Comparison of ENCODE assay signal across 1 cellular context in genomic region chr19:2016041-2016807, GRCh38.
TF ChIP-seq lines count a peak whose summit lies in the region.

No MANE protein-coding gene starts in this region.

TF ChIP-seq in HCT116, 20 proteins besides CTCF, POLR2A, EP300 and RAD21 (continued from another document):
- TF ChIP-seq REST (IDR thresholded peaks at IDR 0.05; ENCODE audit: low read depth): no peak
- no peak for TF ChIP-seq EGR1 (IDR thresholded peaks at IDR 0.05; ENCODE audit: low read depth)
- no peak for TF ChIP-seq EZH2phosphoT487 (IDR thresholded peaks at IDR 0.05; ENCODE audit: borderline replicate concordance)
- TF ChIP-seq, protein P1, sequence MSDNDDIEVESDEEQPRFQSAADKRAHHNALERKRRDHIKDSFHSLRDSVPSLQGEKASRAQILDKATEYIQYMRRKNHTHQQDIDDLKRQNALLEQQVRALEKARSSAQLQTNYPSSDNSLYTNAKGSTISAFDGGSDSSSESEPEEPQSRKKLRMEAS (IDR thresholded peaks at IDR 0.05): no peak
- no peak for TF ChIP-seq EZH2 (IDR thresholded peaks at IDR 0.05)
- TF ChIP-seq ZFX (IDR thresholded peaks at IDR 0.05): no peak
- TF ChIP-seq ELF1 (IDR thresholded peaks at IDR 0.05; ENCODE audit: borderline replicate concordance, low read depth): no peak
- TF ChIP-seq, protein P2, sequence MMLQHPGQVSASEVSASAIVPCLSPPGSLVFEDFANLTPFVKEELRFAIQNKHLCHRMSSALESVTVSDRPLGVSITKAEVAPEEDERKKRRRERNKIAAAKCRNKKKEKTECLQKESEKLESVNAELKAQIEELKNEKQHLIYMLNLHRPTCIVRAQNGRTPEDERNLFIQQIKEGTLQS (IDR thresholded peaks at IDR 0.05): no peak
